ENCODE assay signal across 1 cellular context in genomic region chr11:2661173-2662023, GRCh38.
A peak's percentile ranks its signal among the peaks of the same experiment; 100 is the strongest.
TF ChIP-seq lines count a peak whose summit lies in the region.

No MANE protein-coding gene starts in this region.

TF ChIP-seq in HepG2, 621 proteins besides CTCF, POLR2A, EP300 and RAD21:
- TF ChIP-seq ZNF326 (CRISPR knock-in tag; IDR thresholded peaks at IDR 0.05; ENCODE audit: borderline replicate concordance) = peak; percentile 54; the same call in 1 of the 2 replicates
- TF ChIP-seq ZNF512B (CRISPR knock-in tag; IDR thresholded peaks at IDR 0.05; ENCODE audit: borderline replicate concordance) = 0 out of 2 replicates have a peak, but pooled peaks have one; percentile 2
- TF ChIP-seq ZNF589 (CRISPR knock-in tag; conservative IDR thresholded peaks at IDR 0.05) = 0 out of 2 replicates have a peak, but pooled peaks have one; percentile 22
- 0 out of 2 replicates have a peak, but pooled peaks have one; percentile 62 for TF ChIP-seq AKAP8 (CRISPR knock-in tag; IDR thresholded peaks at IDR 0.05)
- TF ChIP-seq MAF1 (CRISPR knock-in tag; IDR thresholded peaks at IDR 0.05; ENCODE audit: borderline replicate concordance) = no peak
- TF ChIP-seq, protein P1, sequence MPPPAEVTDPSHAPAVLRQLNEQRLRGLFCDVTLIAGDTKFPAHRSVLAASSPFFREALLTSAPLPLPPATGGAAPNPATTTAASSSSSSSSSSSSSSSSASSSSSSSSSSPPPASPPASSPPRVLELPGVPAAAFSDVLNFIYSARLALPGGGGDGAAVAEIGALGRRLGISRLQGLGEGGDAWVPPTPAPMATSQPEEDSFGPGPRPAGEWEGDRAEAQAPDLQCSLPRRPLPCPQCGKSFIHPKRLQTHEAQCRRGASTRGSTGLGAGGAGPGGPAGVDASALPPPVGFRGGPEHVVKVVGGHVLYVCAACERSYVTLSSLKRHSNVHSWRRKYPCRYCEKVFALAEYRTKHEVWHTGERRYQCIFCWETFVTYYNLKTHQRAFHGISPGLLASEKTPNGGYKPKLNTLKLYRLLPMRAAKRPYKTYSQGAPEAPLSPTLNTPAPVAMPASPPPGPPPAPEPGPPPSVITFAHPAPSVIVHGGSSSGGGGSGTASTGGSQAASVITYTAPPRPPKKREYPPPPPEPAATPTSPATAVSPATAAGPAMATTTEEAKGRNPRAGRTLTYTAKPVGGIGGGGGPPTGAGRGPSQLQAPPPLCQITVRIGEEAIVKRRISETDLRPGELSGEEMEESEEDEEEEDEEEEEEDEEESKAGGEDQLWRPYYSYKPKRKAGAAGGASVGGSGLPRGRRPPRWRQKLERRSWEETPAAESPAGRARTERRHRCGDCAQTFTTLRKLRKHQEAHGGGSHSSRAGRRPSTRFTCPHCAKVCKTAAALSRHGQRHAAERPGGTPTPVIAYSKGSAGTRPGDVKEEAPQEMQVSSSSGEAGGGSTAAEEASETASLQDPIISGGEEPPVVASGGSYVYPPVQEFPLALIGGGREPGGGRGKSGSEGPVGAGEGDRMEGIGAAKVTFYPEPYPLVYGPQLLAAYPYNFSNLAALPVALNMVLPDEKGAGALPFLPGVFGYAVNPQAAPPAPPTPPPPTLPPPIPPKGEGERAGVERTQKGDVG (CRISPR knock-in tag; IDR thresholded peaks at IDR 0.05; ENCODE audit: borderline replicate concordance) = no peak
- TF ChIP-seq NR3C1 (CRISPR knock-in tag; IDR thresholded peaks at IDR 0.05) = no peak
- no peak for TF ChIP-seq AHR (CRISPR knock-in tag; IDR thresholded peaks at IDR 0.05)
- TF ChIP-seq, protein P2, sequence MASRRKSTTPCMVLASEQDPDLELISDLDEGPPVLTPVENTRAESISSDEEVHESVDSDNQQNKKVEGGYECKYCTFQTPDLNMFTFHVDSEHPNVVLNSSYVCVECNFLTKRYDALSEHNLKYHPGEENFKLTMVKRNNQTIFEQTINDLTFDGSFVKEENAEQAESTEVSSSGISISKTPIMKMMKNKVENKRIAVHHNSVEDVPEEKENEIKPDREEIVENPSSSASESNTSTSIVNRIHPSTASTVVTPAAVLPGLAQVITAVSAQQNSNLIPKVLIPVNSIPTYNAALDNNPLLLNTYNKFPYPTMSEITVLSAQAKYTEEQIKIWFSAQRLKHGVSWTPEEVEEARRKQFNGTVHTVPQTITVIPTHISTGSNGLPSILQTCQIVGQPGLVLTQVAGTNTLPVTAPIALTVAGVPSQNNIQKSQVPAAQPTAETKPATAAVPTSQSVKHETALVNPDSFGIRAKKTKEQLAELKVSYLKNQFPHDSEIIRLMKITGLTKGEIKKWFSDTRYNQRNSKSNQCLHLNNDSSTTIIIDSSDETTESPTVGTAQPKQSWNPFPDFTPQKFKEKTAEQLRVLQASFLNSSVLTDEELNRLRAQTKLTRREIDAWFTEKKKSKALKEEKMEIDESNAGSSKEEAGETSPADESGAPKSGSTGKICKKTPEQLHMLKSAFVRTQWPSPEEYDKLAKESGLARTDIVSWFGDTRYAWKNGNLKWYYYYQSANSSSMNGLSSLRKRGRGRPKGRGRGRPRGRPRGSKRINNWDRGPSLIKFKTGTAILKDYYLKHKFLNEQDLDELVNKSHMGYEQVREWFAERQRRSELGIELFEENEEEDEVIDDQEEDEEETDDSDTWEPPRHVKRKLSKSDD (CRISPR knock-in tag; IDR thresholded peaks at IDR 0.05; ENCODE audit: low read depth) = peak; percentile 56; the same call in 1 of the 2 replicates
- TF ChIP-seq ZIK1 (CRISPR knock-in tag; IDR thresholded peaks at IDR 0.05; ENCODE audit: borderline replicate concordance, low read depth) = no peak
- TF ChIP-seq SRSF4 (IDR thresholded peaks at IDR 0.05; ENCODE audit: low read depth, low read length, poor library complexity, severe bottlenecking) = peak; percentile 22
- no peak for TF ChIP-seq ARID5B (CRISPR knock-in tag; IDR thresholded peaks at IDR 0.05)
- TF ChIP-seq ZBTB2 (CRISPR knock-in tag; IDR thresholded peaks at IDR 0.05; ENCODE audit: low read depth) = 0 out of 2 replicates have a peak, but pooled peaks have one; percentile 24
- TF ChIP-seq, protein P3, sequence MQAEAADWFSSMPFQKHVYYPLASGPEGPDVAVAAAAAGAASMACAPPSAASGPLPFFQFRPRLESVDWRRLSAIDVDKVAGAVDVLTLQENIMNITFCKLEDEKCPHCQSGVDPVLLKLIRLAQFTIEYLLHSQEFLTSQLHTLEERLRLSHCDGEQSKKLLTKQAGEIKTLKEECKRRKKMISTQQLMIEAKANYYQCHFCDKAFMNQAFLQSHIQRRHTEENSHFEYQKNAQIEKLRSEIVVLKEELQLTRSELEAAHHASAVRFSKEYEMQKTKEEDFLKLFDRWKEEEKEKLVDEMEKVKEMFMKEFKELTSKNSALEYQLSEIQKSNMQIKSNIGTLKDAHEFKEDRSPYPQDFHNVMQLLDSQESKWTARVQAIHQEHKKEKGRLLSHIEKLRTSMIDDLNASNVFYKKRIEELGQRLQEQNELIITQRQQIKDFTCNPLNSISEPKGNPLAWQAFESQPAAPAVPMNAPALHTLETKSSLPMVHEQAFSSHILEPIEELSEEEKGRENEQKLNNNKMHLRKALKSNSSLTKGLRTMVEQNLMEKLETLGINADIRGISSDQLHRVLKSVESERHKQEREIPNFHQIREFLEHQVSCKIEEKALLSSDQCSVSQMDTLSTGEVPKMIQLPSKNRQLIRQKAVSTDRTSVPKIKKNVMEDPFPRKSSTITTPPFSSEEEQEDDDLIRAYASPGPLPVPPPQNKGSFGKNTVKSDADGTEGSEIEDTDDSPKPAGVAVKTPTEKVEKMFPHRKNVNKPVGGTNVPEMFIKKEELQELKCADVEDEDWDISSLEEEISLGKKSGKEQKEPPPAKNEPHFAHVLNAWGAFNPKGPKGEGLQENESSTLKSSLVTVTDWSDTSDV (CRISPR knock-in tag; IDR thresholded peaks at IDR 0.05) = no peak
- TF ChIP-seq U2AF1 (optimal IDR thresholded peaks at IDR 0.05; ENCODE audit: low read depth, low read length) = peak; percentile 70
- TF ChIP-seq RBM22 (optimal IDR thresholded peaks at IDR 0.05; ENCODE audit: low read length) = peak; percentile 99
- TF ChIP-seq POLR2AphosphoS5 (IDR thresholded peaks at IDR 0.05; ENCODE audit: low read depth, low read length) = peak; percentile 63
- TF ChIP-seq POLR2G (IDR thresholded peaks at IDR 0.05; ENCODE audit: low read depth, low read length) = peak; percentile 72
TF ChIP-seq in HepG2: peak in this region for 11.
